8 cellular contexts compared by ENCODE assay signal in the genomic region with DNA sequence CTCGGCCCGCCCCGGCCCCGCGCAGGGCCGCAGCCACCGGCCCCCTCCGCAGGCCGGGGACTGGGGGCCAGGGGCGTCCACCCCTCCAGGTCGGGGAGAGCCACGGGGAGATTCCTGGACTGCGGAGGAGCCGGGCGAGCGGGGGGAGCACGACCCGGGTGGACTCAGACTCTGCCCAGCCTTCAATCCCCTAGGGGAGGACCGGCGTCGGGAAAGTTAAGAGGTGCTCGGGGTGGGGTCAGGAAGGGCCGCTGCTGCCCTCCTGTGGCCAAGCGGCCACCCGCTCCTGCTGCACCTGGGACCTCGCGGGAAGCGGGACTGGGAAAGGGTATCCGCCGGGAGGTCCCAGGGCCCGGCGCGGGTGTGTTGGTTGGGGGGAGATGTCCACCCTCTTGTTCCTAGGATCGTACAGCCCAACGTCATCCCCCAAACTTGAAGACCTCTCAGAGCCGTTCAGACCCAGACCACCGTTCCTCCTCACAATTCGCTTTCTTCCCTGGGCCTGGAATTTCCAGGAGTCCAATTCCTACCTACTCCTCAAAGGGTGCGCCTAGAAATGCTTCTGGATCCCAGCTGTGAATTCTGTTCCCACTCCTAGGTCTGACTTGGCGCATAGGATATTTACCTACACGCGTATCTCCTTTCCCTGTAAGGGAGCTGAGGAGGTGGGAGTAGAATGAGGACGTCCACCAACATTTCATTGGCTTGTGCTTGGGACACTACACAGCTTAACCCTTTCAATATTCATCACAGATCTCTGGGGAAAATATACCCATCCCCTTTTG. TPM values are rescaled to one million over a fixed set of nuclear protein-coding genes. Genes with fewer than 3 reads are reported as not detected.
DNase-seq lines count a peak whose midpoint lies in the region; ATAC-seq, FAIRE-seq and TF ChIP-seq lines count a peak whose summit lies in the region.

No MANE protein-coding gene starts in this region.

- peaks cover 9% of the 10 kb centered on the region for H3K36me3 ChIP-seq in left ventricle myocardium inferior

- peak; percentile 54 for FAIRE-seq in GM12892 (lab: Jason Lieb, UNC)

- TF ChIP-seq POLR2A in GM12892 (IDR thresholded peaks at IDR 0.05; ENCODE audit: low read depth, low read length), result no peak
- no peak for TF ChIP-seq POLR2A in NB4 (IDR thresholded peaks at IDR 0.05; ENCODE audit: extremely low read depth, insufficient read length)

- TF ChIP-seq CTCF in NB4 (IDR thresholded peaks at IDR 0.05; ENCODE audit: low read depth, low read length) (peak; percentile 85), left ventricle myocardium inferior (IDR thresholded peaks at IDR 0.05; ENCODE audit: borderline replicate concordance) (peak; percentile 96)

- H3K27ac ChIP-seq in left ventricle myocardium inferior (replicated peaks), result peak overlapping the region; percentile 99

- no peaks in the 10 kb centered on the region for H3K27me3 ChIP-seq in left ventricle myocardium inferior (ENCODE audit: low read depth)

- peak overlapping the region; percentile 48 for H3K4me3 ChIP-seq in NB4 (ENCODE audit: low read depth, low read length)
- H3K4me3 ChIP-seq in left ventricle myocardium inferior, result peak overlapping the region; percentile 99

- peak; percentile 57 for ATAC-seq in HG02610 (IDR thresholded peaks at IDR 0.05; ENCODE audit: unreplicated experiment)

- peak; percentile 79 for DNase-seq in GM12892 (ENCODE audit: insufficient read length)
- DNase-seq in NB4 (ENCODE audit: low read depth), result peak; percentile 87
- peak; percentile 25 for DNase-seq in T follicular helper cell (ENCODE audit: low read depth)
- peak; percentile 76 for DNase-seq in amniotic stem cell (lab: John Stamatoyannopoulos, UW)
- peak; percentile 89 for DNase-seq in left ventricle myocardium inferior
- DNase-seq in pons (ENCODE audit: low spot score), result peak; percentile 75
- no peak for DNase-seq in OCI-M2 (lab: John Stamatoyannopoulos, UW; ENCODE audit: unreplicated experiment)

- no peaks in the 10 kb centered on the region for H3K9me3 ChIP-seq in left ventricle myocardium inferior (replicated peaks)

- peaks cover 49% of the 10 kb centered on the region for H3K4me1 ChIP-seq in left ventricle myocardium inferior

- intact Hi-C loops in left ventricle myocardium inferior (cut with micrococcal nuclease), result loop anchor here (5.0 kb wide), 1 partner anchor 90 kb away; a partner anchor contains a TSS

RNA-seq across cellular contexts. Expression of a gene that starts 0.5 kb away (rescaled TPM):
- polyA plus RNA-seq in GM12892 (2012; ENCODE audit: missing spikeins), result 164 TPM
- total RNA-seq in left ventricle myocardium inferior, result 129 TPM

RNA-seq across cellular contexts. Expression of a gene that starts 7.7 kb away (rescaled TPM):
- 0.32 TPM for polyA plus RNA-seq in GM12892 (2012; ENCODE audit: missing spikeins)
- 5.4 TPM for total RNA-seq in left ventricle myocardium inferior

RNA-seq across cellular contexts. Expression of a gene that starts 33.0 kb away (rescaled TPM):
- 45.1 TPM for polyA plus RNA-seq in GM12892 (2012; ENCODE audit: missing spikeins)
- total RNA-seq in left ventricle myocardium inferior, result 12.7 TPM
